Comparison of ENCODE assay signal across 24 cellular contexts in the genomic region with DNA sequence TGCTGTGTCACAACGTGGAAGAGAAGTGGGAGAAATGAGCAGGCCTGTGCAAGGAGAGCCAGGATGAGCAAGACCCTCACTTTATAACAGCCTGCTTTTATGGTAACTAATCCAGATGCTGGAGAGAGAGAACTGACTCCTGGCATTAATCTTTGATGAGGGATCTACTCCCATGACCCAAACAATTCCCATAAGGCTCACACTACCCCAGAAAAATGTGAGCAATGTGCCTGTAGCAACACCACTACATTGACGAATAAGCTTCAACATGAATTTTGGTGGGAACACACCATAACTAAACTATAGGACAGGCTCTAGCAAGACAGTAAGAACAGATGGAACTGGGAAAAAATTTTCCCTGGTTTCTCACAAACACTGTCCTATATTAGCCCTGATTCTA.
"Had no signal": no experiment of that assay in that cellular context is flagged by ENCODE, and none has a peak within 500 bp of the region (broad histone marks: within the 10 kb centered on the region; RNA-seq: fewer than 3 reads in every experiment).

No MANE protein-coding gene starts in this region.

- DNase-seq: immature natural killer cell; kidney; left colon; left lung; lower lobe of right lung; mammary epithelial cell; mesenchymal stem cell; naive thymus-derived CD8-positive, alpha-beta T cell; nucleus accumbens; pancreas; posterior cingulate gyrus; retina; right cardiac atrium; small intestine; spleen; stimulated activated CD4-positive, alpha-beta T cell treated with anti-CD3 and anti-CD28 coated beads, Interleukin-4, amount 100 ng/mL, for 24 hours; stimulated activated naive CD4-positive, alpha-beta T cell; tibial artery; upper lobe of right lung had no signal

- H3K27ac ChIP-seq: left lung, lower lobe of right lung, pancreas, prostate gland, spleen, suprapubic skin, thoracic aorta, tibial artery, upper lobe of right lung had no signal

- H3K4me3 ChIP-seq: left lung, lower lobe of right lung, pancreas, prostate gland, spleen, suprapubic skin, thoracic aorta, tibial artery, upper lobe of right lung had no signal

- ATAC-seq: left colon; left lung; lower lobe of right lung; naive thymus-derived CD8-positive, alpha-beta T cell; pancreas; right cardiac atrium; sciatic nerve; stimulated activated effector memory CD8-positive, alpha-beta T cell treated with anti-CD3 and anti-CD28 coated beads, Interleukin-12 subunit alpha, Interleukin-12 subunit beta, amount 100 ng/mL, for 72 hours; upper lobe of right lung had no signal

- H3K27me3 ChIP-seq: left lung, pancreas, suprapubic skin, tibial artery, upper lobe of right lung had no signal

- H3K4me1 ChIP-seq: left lung, lower lobe of right lung, pancreas, prostate gland, suprapubic skin, tibial artery, upper lobe of right lung had no signal

- H3K36me3 ChIP-seq: left lung, lower lobe of right lung, pancreas, prostate gland, spleen, suprapubic skin, thoracic aorta, tibial artery, upper lobe of right lung had no signal

- H3K9me3 ChIP-seq: left lung, lower lobe of right lung, pancreas, prostate gland, spleen, suprapubic skin, thoracic aorta, tibial artery, upper lobe of right lung had no signal
